Comparison of ENCODE assay signal across 29 cellular contexts in the genomic region with DNA sequence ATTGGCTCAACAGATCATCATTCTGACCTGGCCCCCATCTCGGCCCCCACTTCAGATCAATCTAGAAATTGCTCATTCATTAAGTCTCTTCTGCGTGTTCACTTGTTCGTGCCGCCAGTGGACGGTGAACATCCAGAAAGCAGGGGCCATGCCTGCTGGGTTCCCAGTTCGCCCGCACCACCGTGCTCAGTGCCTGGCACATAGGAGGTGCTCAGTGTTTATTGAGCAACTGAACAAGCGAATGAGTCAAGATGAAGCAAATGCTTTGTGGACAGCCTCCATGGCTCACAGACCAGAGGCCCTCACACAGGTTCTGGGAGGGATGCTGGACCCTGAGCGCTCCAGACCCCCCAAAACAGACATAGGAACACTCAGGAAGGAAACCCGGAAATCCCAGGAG. TPM values are rescaled to one million over a fixed set of nuclear protein-coding genes. Genes with fewer than 3 reads are reported as not detected.
"Had no signal": no experiment of that assay in that cellular context is flagged by ENCODE, and none has a peak within 500 bp of the region (broad histone marks: within the 10 kb centered on the region; RNA-seq: fewer than 3 reads in every experiment).

No MANE protein-coding gene starts in this region.

- H2AFZ ChIP-seq: hepatocyte had no signal

- H3K36me3 Mint-ChIP-seq: activated naive CD8-positive, alpha-beta T cell treated with anti-CD3 and anti-CD28 coated beads for 36 hours; brain had no signal

- H3K4me3 Mint-ChIP-seq: activated CD4-positive, alpha-beta memory T cell treated with anti-CD3 and anti-CD28 coated beads, Interleukin-2, amount 10 ng/mL, durations not matched to agents 7 days and 5 days; activated CD4-positive, alpha-beta T cell treated with anti-CD3 and anti-CD28 coated beads, Interleukin-2, amount 10 ng/mL, durations not matched to agents 7 days and 5 days; activated naive CD4-positive, alpha-beta T cell treated with anti-CD3 and anti-CD28 coated beads for 36 hours; activated naive CD4-positive, alpha-beta T cell treated with anti-CD3 and anti-CD28 coated beads, Interleukin-2, amount 50 U/mL, for 24 hours; activated naive CD8-positive, alpha-beta T cell treated with anti-CD3 and anti-CD28 coated beads for 36 hours; activated naive CD8-positive, alpha-beta T cell treated with anti-CD3 and anti-CD28 coated beads, Interleukin-2, amount 50 U/mL, for 24 hours; activated T-helper 1 cell treated with anti-CD3 and anti-CD28 coated beads, Interleukin-12 subunit alpha, Interleukin-12 subunit beta, Interleukin-2, Interleukin-4 antibody, amounts not matched to agents 30 ng/mL and 10 ng/mL and 1 ng/mL, durations not matched to agents 14 hours and 24 hours and 36 hours; brain had no signal

- H3K9me3 Mint-ChIP-seq: activated CD4-positive, alpha-beta memory T cell treated with anti-CD3 and anti-CD28 coated beads, Interleukin-2, amount 10 ng/mL, durations not matched to agents 7 days and 5 days; activated CD4-positive, alpha-beta T cell treated with anti-CD3 and anti-CD28 coated beads, Interleukin-2, amount 10 ng/mL, durations not matched to agents 7 days and 5 days; activated naive CD4-positive, alpha-beta T cell treated with anti-CD3 and anti-CD28 coated beads for 36 hours; activated naive CD4-positive, alpha-beta T cell treated with anti-CD3 and anti-CD28 coated beads, Interleukin-2, amount 50 U/mL, for 24 hours; activated naive CD8-positive, alpha-beta T cell treated with anti-CD3 and anti-CD28 coated beads for 36 hours; activated naive CD8-positive, alpha-beta T cell treated with anti-CD3 and anti-CD28 coated beads, Interleukin-2, amount 50 U/mL, for 24 hours; activated T-helper 1 cell treated with anti-CD3 and anti-CD28 coated beads, Interleukin-12 subunit alpha, Interleukin-12 subunit beta, Interleukin-2, Interleukin-4 antibody, amounts not matched to agents 30 ng/mL and 10 ng/mL and 1 ng/mL, durations not matched to agents 14 hours and 24 hours and 36 hours; activated T-helper 2 cell treated with anti-CD3 and anti-CD28 coated beads, Interferon-gamma antibody, Interleukin-2, Interleukin-4, amounts not matched to agents 10 μg/mL and 5 μg/mL and 100 μg/mL, durations not matched to agents 14 hours and 24 hours and 36 hours; brain had no signal

- H3K27ac Mint-ChIP-seq: activated CD4-positive, alpha-beta memory T cell treated with anti-CD3 and anti-CD28 coated beads, Interleukin-2, amount 10 ng/mL, durations not matched to agents 7 days and 5 days; activated CD4-positive, alpha-beta T cell treated with anti-CD3 and anti-CD28 coated beads, Interleukin-2, amount 10 ng/mL, durations not matched to agents 7 days and 5 days; activated naive CD4-positive, alpha-beta T cell treated with anti-CD3 and anti-CD28 coated beads for 36 hours; activated naive CD4-positive, alpha-beta T cell treated with anti-CD3 and anti-CD28 coated beads, Interleukin-2, amount 50 U/mL, for 24 hours; activated naive CD8-positive, alpha-beta T cell treated with anti-CD3 and anti-CD28 coated beads for 36 hours; activated naive CD8-positive, alpha-beta T cell treated with anti-CD3 and anti-CD28 coated beads, Interleukin-2, amount 50 U/mL, for 24 hours; activated T-helper 1 cell treated with anti-CD3 and anti-CD28 coated beads, Interleukin-12 subunit alpha, Interleukin-12 subunit beta, Interleukin-2, Interleukin-4 antibody, amounts not matched to agents 30 ng/mL and 10 ng/mL and 1 ng/mL, durations not matched to agents 14 hours and 24 hours and 36 hours; activated T-helper 2 cell treated with anti-CD3 and anti-CD28 coated beads, Interferon-gamma antibody, Interleukin-2, Interleukin-4, amounts not matched to agents 10 μg/mL and 5 μg/mL and 100 μg/mL, durations not matched to agents 14 hours and 24 hours and 36 hours; brain had no signal

- H3K4me2 ChIP-seq: hepatocyte had no signal

- H3K36me3 ChIP-seq: adrenal gland, ascending aorta, esophagus muscularis mucosa, gastrocnemius medialis, heart right ventricle had no signal

- H3K4me1 ChIP-seq: adrenal gland, ascending aorta, esophagus muscularis mucosa, foreskin keratinocyte, gastrocnemius medialis, heart right ventricle had no signal

- H3K27me3 ChIP-seq: adrenal gland, ascending aorta, foreskin keratinocyte, gastrocnemius medialis, hepatocyte had no signal

- H3K27ac ChIP-seq: adrenal gland, ascending aorta, esophagus muscularis mucosa, foreskin keratinocyte, gastrocnemius medialis, heart right ventricle, hepatocyte had no signal

- H3K4me1 Mint-ChIP-seq: activated CD4-positive, alpha-beta memory T cell treated with anti-CD3 and anti-CD28 coated beads, Interleukin-2, amount 10 ng/mL, durations not matched to agents 7 days and 5 days; activated CD4-positive, alpha-beta T cell treated with anti-CD3 and anti-CD28 coated beads, Interleukin-2, amount 10 ng/mL, durations not matched to agents 7 days and 5 days; activated naive CD4-positive, alpha-beta T cell treated with anti-CD3 and anti-CD28 coated beads, Interleukin-2, amount 50 U/mL, for 24 hours; activated naive CD8-positive, alpha-beta T cell treated with anti-CD3 and anti-CD28 coated beads for 36 hours; activated naive CD8-positive, alpha-beta T cell treated with anti-CD3 and anti-CD28 coated beads, Interleukin-2, amount 50 U/mL, for 24 hours; brain had no signal

- ATAC-seq: activated naive CD8-positive, alpha-beta T cell treated with anti-CD3 and anti-CD28 coated beads, Interleukin-2, amount 50 U/mL, for 24 hours; gastrocnemius medialis; heart right ventricle had no signal

- H3K4me3 ChIP-seq: adrenal gland, ascending aorta, esophagus muscularis mucosa, gastrocnemius medialis, heart right ventricle, hepatocyte had no signal

- DNase-seq: activated CD4-positive, alpha-beta memory T cell treated with anti-CD3 and anti-CD28 coated beads, Interleukin-2, amount 10 ng/mL, durations not matched to agents 7 days and 5 days; activated CD4-positive, alpha-beta T cell treated with anti-CD3 and anti-CD28 coated beads for 4 hours; activated CD4-positive, alpha-beta T cell treated with anti-CD3 and anti-CD28 coated beads, Interleukin-2, amount 10 ng/mL, durations not matched to agents 7 days and 5 days; activated CD4-positive, alpha-beta T cell treated with anti-CD3 and anti-CD28 coated beads, Interleukin-2, amount 50 U/mL, for 4 hours; activated CD4-positive, CD25-positive, alpha-beta regulatory T cell; activated CD8-positive, alpha-beta memory T cell treated with anti-CD3 and anti-CD28 coated beads, Interleukin-2, amount 50 U/mL, for 4 hours; activated effector memory CD4-positive, alpha-beta T cell treated with anti-CD3 and anti-CD28 coated beads, Interleukin-2, amount 50 U/mL, for 16 hours; activated naive CD4-positive, alpha-beta T cell treated with anti-CD3 and anti-CD28 coated beads for 36 hours; activated naive CD8-positive, alpha-beta T cell treated with anti-CD3 and anti-CD28 coated beads for 36 hours; activated naive CD8-positive, alpha-beta T cell treated with anti-CD3 and anti-CD28 coated beads, Interleukin-2, amount 50 U/mL, for 24 hours; activated T-cell treated with anti-CD3 and anti-CD28 coated beads, Interleukin-2, amount 50 U/mL, for 1 hour; activated T-cell treated with anti-CD3 and anti-CD28 coated beads, Interleukin-2, amount 50 U/mL, for 48 hours; adrenal gland; caudate nucleus; effector CD8-positive, alpha-beta T cell; erythroblast; foreskin keratinocyte; gastrocnemius medialis; heart right ventricle; T-helper 1 cell; T-helper 2 cell had no signal

- H3K9me3 ChIP-seq: adrenal gland, ascending aorta, esophagus muscularis mucosa, gastrocnemius medialis, heart right ventricle had no signal

- H3K79me2 ChIP-seq: hepatocyte had no signal

RNA-seq across cellular contexts. Expression of gene BEAN1, which starts 13.9 kb away (rescaled TPM):
- total RNA-seq: activated CD4-positive, alpha-beta memory T cell treated with anti-CD3 and anti-CD28 coated beads, Interleukin-2, amount 10 ng/mL, durations not matched to agents 7 days and 5 days; activated CD4-positive, alpha-beta T cell treated with anti-CD3 and anti-CD28 coated beads, Interleukin-2, amount 10 ng/mL, durations not matched to agents 7 days and 5 days; activated naive CD4-positive, alpha-beta T cell treated with anti-CD3 and anti-CD28 coated beads for 36 hours; activated naive CD8-positive, alpha-beta T cell treated with anti-CD3 and anti-CD28 coated beads for 36 hours; activated T-helper 1 cell treated with anti-CD3 and anti-CD28 coated beads, Interleukin-12 subunit alpha, Interleukin-12 subunit beta, Interleukin-2, Interleukin-4 antibody, amounts not matched to agents 30 ng/mL and 10 ng/mL and 1 ng/mL, durations not matched to agents 14 hours and 24 hours and 36 hours; activated T-helper 2 cell treated with anti-CD3 and anti-CD28 coated beads, Interferon-gamma antibody, Interleukin-2, Interleukin-4, amounts not matched to agents 10 μg/mL and 5 μg/mL and 100 μg/mL, durations not matched to agents 14 hours and 24 hours and 36 hours; ascending aorta; bronchial epithelial cell; gastrocnemius medialis had no signal
